Comparison of ENCODE assay signal across 8 cellular contexts in genomic region chr20:17556842-17557674, GRCh38. TPM values are rescaled to one million over a fixed set of nuclear protein-coding genes. Genes with fewer than 3 reads are reported as not detected.
DNase-seq lines count a peak whose midpoint lies in the region; ATAC-seq, FAIRE-seq and TF ChIP-seq lines count a peak whose summit lies in the region.

No MANE protein-coding gene starts in this region.

- no peaks in the 10 kb centered on the region for H3K27me3 ChIP-seq in H1 (replicated peaks in 1 of 4; ENCODE audit: control insufficient read depth in 3 of 4, extremely low read depth in 1 of 4, insufficient read depth in 3 of 4, low read length in 3 of 4)

- no peak overlapping the region for H4K5ac ChIP-seq in H1 (ENCODE audit: insufficient read length, low read depth, low read length)

- H3K9ac ChIP-seq in H1 (replicated peaks in 1 of 4; ENCODE audit: extremely low read depth in 1 of 4, low read depth in 3 of 4, low read length in 3 of 4), result no peak overlapping the region; a peak in 1 of 7 replicates

- no peak for TF ChIP-seq EP300 in H1 (IDR thresholded peaks at IDR 0.05; ENCODE audit: borderline replicate concordance in 1 of 2, low read depth in 2 of 2, low read length in 2 of 2)

- no peaks in the 10 kb centered on the region for H3K9me3 ChIP-seq in H1 (ENCODE audit: insufficient read depth in 2 of 2, low read depth in 1 of 2, low read length in 1 of 2)

- H3K23ac ChIP-seq in H1 (ENCODE audit: insufficient read length), result no peak overlapping the region

- H2BK15ac ChIP-seq in H1 (ENCODE audit: low read length), result peak overlapping the region; percentile 25; the same call in 1 of the 2 replicates

- no peak overlapping the region for H3K4me3 Mint-ChIP-seq in nephron
- no peak overlapping the region for H3K4me3 Mint-ChIP-seq in T-cell

- ATAC-seq in HG02973 (IDR thresholded peaks at IDR 0.05; ENCODE audit: unreplicated experiment) (no peak), T-cell (replicated peaks in 1 of 4) (no peak)

- 65% methylated on average over 11 of the region's 11 CpGs; no CpG with 5 or more reads in 1 of the 2 experiments for WGBS in H1 (ENCODE audit: extremely low coverage in 1 of 2, insufficient coverage in 1 of 2, insufficient read length in 1 of 2, insufficient replicate concordance in 2 of 2, low coverage in 1 of 2, low lambda C conversion rate in 2 of 2, missing lambda C conversion rate in 1 of 2), 2 experiments

- DNase-seq in COR-L47 (lab: John Stamatoyannopoulos, UW) (peak; percentile 75), NCI-H226 (peak; percentile 50), H1 (ENCODE audit: low read depth in 1 of 2, low spot score in 2 of 2) (peak in 1 of 2 experiments; percentile 45), AML-193 (lab: John Stamatoyannopoulos, UW) (no peak), T-cell (no peak)
- no peak for DNase-seq in activated naive CD4-positive, alpha-beta T cell treated with Interleukin-2 at 50 U/mL for 16 hours

- CTCF ChIA-PET in H1 (lab: Charles Lee; ENCODE audit: partially characterized antibody) (interaction anchor here (0.7 to 3.5 kb wide), 10 partner anchors 11 to 735 kb away, joined by 3 to 26 read pairs (median 3); partner anchors contain the start of gene DSTN), T-cell (lab: Charles Lee) (interaction anchor here in 1 of 2 donors (0.5 kb wide), 1 partner anchor 191 kb away, joined by 6 read pairs; no protein-coding TSS in a partner anchor)

- no peak overlapping the region for H3K14ac ChIP-seq in H1 (ENCODE audit: insufficient read length)

- peak overlapping the region; percentile 22; the same call in 1 of the 2 replicates for H2AFZ ChIP-seq in H1 (ENCODE audit: low read length)

- no peak overlapping the region for H3K56ac ChIP-seq in H1 (replicated peaks; ENCODE audit: insufficient read length, low read depth, low read length)

- peak overlapping the region; percentile 61; the same call in 1 of the 2 replicates for H3K18ac ChIP-seq in H1 (ENCODE audit: extremely low read depth, low read length)

- peak overlapping the region; percentile 77; the same call in 1 of the 2 replicates for H2BK12ac ChIP-seq in H1 (ENCODE audit: low read depth, low read length)

- no peak overlapping the region for H2BK120ac ChIP-seq in H1 (replicated peaks; ENCODE audit: low read depth, low read length)

- H3K36me3 ChIP-seq in H1 (ENCODE audit: control insufficient read depth in 2 of 4, insufficient read depth in 4 of 4, low read length in 3 of 4), result no peaks in the 10 kb centered on the region

- no peak overlapping the region for H2AK5ac ChIP-seq in H1 (ENCODE audit: low read depth, low read length)

- no peaks in the 10 kb centered on the region for H3K79me1 ChIP-seq in H1 (ENCODE audit: low read depth, low read length)

- FAIRE-seq in H1 (lab: Jason Lieb, UNC), result no peak

- H2BK20ac ChIP-seq in H1 (ENCODE audit: low read length), result peak overlapping the region; percentile 15; the same call in 1 of the 2 replicates

- H3K27me3 Mint-ChIP-seq in nephron (ENCODE audit: low read depth), result no peaks in the 10 kb centered on the region
- H3K27me3 Mint-ChIP-seq in T-cell, result no peaks in the 10 kb centered on the region

- H3K27ac Mint-ChIP-seq in nephron (peak overlapping the region; percentile 56 to 79 (median 66)), T-cell (no peak overlapping the region)

- H3K79me2 ChIP-seq in H1 (ENCODE audit: control insufficient read depth in 1 of 2, insufficient read depth in 2 of 2, low read length in 2 of 2), result no peaks in the 10 kb centered on the region

- H3K23me2 ChIP-seq in H1 (ENCODE audit: low read depth, low read length), result no peaks in the 10 kb centered on the region

- H3K4me2 ChIP-seq in H1 (ENCODE audit: insufficient read depth in 1 of 2, low read depth in 2 of 2, low read length in 2 of 2), result peak overlapping the region in 1 of 2 experiments; percentile 44; a peak in 1 of 4 replicates

- H2BK5ac ChIP-seq in H1 (ENCODE audit: low read depth, low read length), result peak overlapping the region; percentile 4; the same call in 1 of the 2 replicates

- TF ChIP-seq CTCF in H1 (IDR thresholded peaks at IDR 0.05; ENCODE audit: control extremely low read depth in 1 of 3, insufficient read depth in 1 of 3, low read depth in 1 of 3, low read length in 3 of 3) (no peak), nephron (IDR thresholded peaks at IDR 0.05; ENCODE audit: unreplicated experiment in 3 of 3) (no peak)

- H4K91ac ChIP-seq in H1 (replicated peaks; ENCODE audit: insufficient read length, low read length), result no peak overlapping the region

- H3K36me3 Mint-ChIP-seq in nephron (ENCODE audit: low read depth) (no peaks in the 10 kb centered on the region), T-cell (no peaks in the 10 kb centered on the region)

- H3K27ac ChIP-seq in H1 (ENCODE audit: low read depth, low read length), result peak overlapping the region; percentile 25; the same call in 1 of the 2 replicates

- no peaks in the 10 kb centered on the region for H3K9me3 Mint-ChIP-seq in nephron
- no peaks in the 10 kb centered on the region for H3K9me3 Mint-ChIP-seq in T-cell

- H4K20me1 ChIP-seq in H1 (replicated peaks in 1 of 2; ENCODE audit: control insufficient read depth in 1 of 2, insufficient read depth in 2 of 2, low read length in 2 of 2), result no peaks in the 10 kb centered on the region

- peaks cover 34% of the 10 kb centered on the region for H3K4me1 Mint-ChIP-seq in nephron
- peaks cover 5 to 6% (median 5%) of the 10 kb centered on the region in 3 donors for H3K4me1 Mint-ChIP-seq in T-cell

- no peak overlapping the region for H3K4ac ChIP-seq in H1 (replicated peaks; ENCODE audit: insufficient read length, low read depth, low read length)

- no peak for TF ChIP-seq POLR2A in H1 (IDR thresholded peaks at IDR 0.05; ENCODE audit: control extremely low read depth in 1 of 2, low read depth in 2 of 2, low read length in 2 of 2)

- TF ChIP-seq RAD21 in H1 (IDR thresholded peaks at IDR 0.05 in 1 of 2, conservative IDR thresholded peaks at IDR 0.05 in 1 of 2; ENCODE audit: low read depth in 2 of 2, low read length in 2 of 2), result no peak

- H4K8ac ChIP-seq in H1 (ENCODE audit: extremely low read depth, insufficient read depth, low read length), result no peak overlapping the region

- H3K4me1 ChIP-seq in H1 (replicated peaks in 1 of 4; ENCODE audit: control insufficient read depth in 3 of 4, insufficient read depth in 4 of 4, low read length in 3 of 4), result peaks cover 6 to 10% (median 8%) of the 10 kb centered on the region in 4 experiments; a peak in 5 of 7 replicates

- no peak overlapping the region; a peak in 1 of 8 replicates for H3K4me3 ChIP-seq in H1 (ENCODE audit: extremely low read depth in 1 of 4, insufficient read depth in 2 of 4, low read depth in 3 of 4, low read length in 4 of 4)

- POLR2A ChIA-PET in H1 (lab: Charles Lee; ENCODE audit: partially characterized antibody) (interaction anchor here (0.6 to 3.2 kb wide), 9 partner anchors 11 to 48 kb away, joined by 3 to 26 read pairs (median 5); partner anchors contain the start of gene DSTN), T-cell (lab: Charles Lee) (interaction anchor here in 1 of 2 donors (0.6 kb wide), 1 partner anchor 28 kb away, joined by 10 read pairs; no protein-coding TSS in a partner anchor)

TF ChIP-seq in H1, 55 proteins besides CTCF, POLR2A, EP300 and RAD21:
- peak; percentile 53 for TF ChIP-seq ASH2L (IDR thresholded peaks at IDR 0.05; ENCODE audit: low read length)
- no peak for TF ChIP-seq SIX5 (IDR thresholded peaks at IDR 0.05; ENCODE audit: low read depth, low read length)

RNA-seq across cellular contexts. Expression of gene DSTN, which starts 12.8 kb away (rescaled TPM):
- 208 TPM in 2 replicates for total RNA-seq in H1 (2021; fragmentation: NEBNext Ultra II Directional; extraction: Animal tissue kit (Norgen Biotek cat#: 25700))
- polyA plus RNA-seq in H1 (2011; rRNA removed), result 21.9 and 43.3 TPM in 2 replicates
- polyA plus RNA-seq in H1 (2011; cell fraction: cytosol; rRNA removed), result 48.1 TPM
- polyA plus RNA-seq in H1 (2011; cell fraction: nucleus; rRNA removed), result 26.3 TPM
- 138 to 228 TPM (median 144 TPM) in 4 replicates for polyA plus RNA-seq in H1 (2012, experiment 1 of 2)
- 78.5 TPM for polyA plus RNA-seq in H1 (2012, experiment 2 of 2)
- 327 TPM for polyA plus RNA-seq in H1 (2013, experiment 1 of 2)
- polyA plus RNA-seq in H1 (2013, experiment 2 of 2), result 333 TPM
- polyA minus RNA-seq in H1 (2011; rRNA and poly(A)+ RNA removed), result 9.6 and 10.5 TPM in 2 replicates
- 25.1 TPM for polyA minus RNA-seq in H1 (2011; cell fraction: cytosol; rRNA and poly(A)+ RNA removed)
- polyA minus RNA-seq in H1 (2011; cell fraction: nucleus; rRNA and poly(A)+ RNA removed), result 17.0 TPM
- 10 to 100 TPM; 36.3 to 41.7 (median 41.3) TPM for total RNA-seq in T-cell

RNA-seq across cellular contexts. Expression of gene BFSP1, which starts 25.9 kb away (rescaled TPM):
- 2.5 and 3.2 TPM in 2 replicates for total RNA-seq in H1 (2021; fragmentation: NEBNext Ultra II Directional; extraction: Animal tissue kit (Norgen Biotek cat#: 25700))
- polyA plus RNA-seq in H1 (2011; rRNA removed), result 1.5 and 1.8 TPM in 2 replicates
- polyA plus RNA-seq in H1 (2011; cell fraction: cytosol; rRNA removed), result 3.0 TPM
- 3.6 TPM for polyA plus RNA-seq in H1 (2011; cell fraction: nucleus; rRNA removed)
- 2.6 to 3.5 TPM (median 3.2 TPM) in 4 replicates for polyA plus RNA-seq in H1 (2012, experiment 1 of 2)
- polyA plus RNA-seq in H1 (2012, experiment 2 of 2), result 1.8 TPM
- 2.4 TPM for polyA plus RNA-seq in H1 (2013, experiment 1 of 2)
- polyA plus RNA-seq in H1 (2013, experiment 2 of 2), result 2.2 TPM
- 1.7 and 2.7 TPM in 2 replicates for polyA minus RNA-seq in H1 (2011; rRNA and poly(A)+ RNA removed)
- 1.7 TPM for polyA minus RNA-seq in H1 (2011; cell fraction: cytosol; rRNA and poly(A)+ RNA removed)
- 2.6 TPM for polyA minus RNA-seq in H1 (2011; cell fraction: nucleus; rRNA and poly(A)+ RNA removed)
- total RNA-seq in T-cell, result under 1 TPM; 0.25 to 0.53 (median 0.30) TPM

Comparison
In these comparisons a context has a peak if more than half of its experiments do, and no peak if none do; other contexts are left out.
1. DNase-seq: peak in COR-L47 (single experiment) and NCI-H226 (single experiment); none in AML-193 (0 of 2), activated naive CD4-positive, alpha-beta T cell treated with Interleukin-2 at 50 U/mL for 16 hours (single experiment) and T-cell (0 of 34).
2. H3K27ac Mint-ChIP-seq: peak in nephron (3 of 3); none in T-cell (0 of 2).